ENCODE assay signal across 20 cellular contexts in genomic region chr6:46334442-46334841, GRCh38.
"Had no signal": no experiment of that assay in that cellular context is flagged by ENCODE, and none has a peak within 500 bp of the region (broad histone marks: within the 10 kb centered on the region; RNA-seq: fewer than 3 reads in every experiment).

No MANE protein-coding gene starts in this region.

- H3K27ac ChIP-seq: coronary artery, dorsolateral prefrontal cortex, esophagus muscularis mucosa, gastrocnemius medialis, heart right ventricle, left lung, lower lobe of right lung had no signal

- H3K27ac Mint-ChIP-seq: naive thymus-derived CD4-positive, alpha-beta T cell had no signal

- H3K4me1 ChIP-seq: left lung, lower lobe of right lung had no signal

- H3K36me3 Mint-ChIP-seq: immature natural killer cell; naive thymus-derived CD4-positive, alpha-beta T cell had no signal

- H3K27me3 ChIP-seq: dorsolateral prefrontal cortex, esophagus muscularis mucosa, gastrocnemius medialis, heart right ventricle, left lung had no signal

- H3K4me1 Mint-ChIP-seq: immature natural killer cell had no signal

- DNase-seq: dermis blood vessel endothelial cell; dorsolateral prefrontal cortex; effector CD4-positive, alpha-beta T cell; effector memory CD4-positive, alpha-beta T cell; foreskin melanocyte; gastrocnemius medialis; glutamatergic neuron; head of caudate nucleus; heart right ventricle; hippocampal formation; immature natural killer cell; left cardiac atrium; left lung; left ventricle myocardium superior; lower lobe of right lung; mesenchymal stem cell; midbrain; naive thymus-derived CD4-positive, alpha-beta T cell had no signal

- ATAC-seq: gastrocnemius medialis; left lung; left ventricle myocardium superior; lower lobe of right lung; naive thymus-derived CD4-positive, alpha-beta T cell had no signal

- H3K4me3 Mint-ChIP-seq: immature natural killer cell; naive thymus-derived CD4-positive, alpha-beta T cell had no signal
